In genomic region chr20:34082232-34082887, GRCh38 we compare ENCODE assay signal across 14 cellular contexts. TPM values are rescaled to one million over a fixed set of nuclear protein-coding genes. Genes with fewer than 3 reads are reported as not detected.
DNase-seq lines count a peak whose midpoint lies in the region; TF ChIP-seq lines count a peak whose summit lies in the region.
"Had no signal": no experiment of that assay in that cellular context is flagged by ENCODE, and none has a peak within 500 bp of the region (broad histone marks: within the 10 kb centered on the region; RNA-seq: fewer than 3 reads in every experiment).

No MANE protein-coding gene starts in this region.

- POLR2A ChIA-PET in RWPE1 (lab: Yijun Ruan, JAX; ENCODE audit: low non-redundant PET), result interaction anchor here (0.6 to 1.3 kb wide), 3 partner anchors 9 to 30 kb away, joined by 4 to 5 read pairs (median 4); partner anchors contain the start of gene EIF2S2

- peaks cover 4 to 27% of the 10 kb centered on the region in 2 donors for H3K4me1 Mint-ChIP-seq in immature natural killer cell
- H3K4me1 Mint-ChIP-seq in CD14-positive monocyte, result peaks cover 2% of the 10 kb centered on the region

- no peaks in the 10 kb centered on the region for H3K9me3 ChIP-seq in BLaER1 treated with 17β-estradiol and CSF1 and Interleukin-3, amounts not matched to agents 10 nM and 100 nM (replicated peaks in 1 of 11)
- no peaks in the 10 kb centered on the region for H3K9me3 ChIP-seq in skeletal muscle tissue (ENCODE audit: control insufficient read depth in 3 of 3, low read length in 3 of 3)

- H3K4me2 ChIP-seq in BLaER1 treated with 17β-estradiol and CSF1 and Interleukin-3, amounts not matched to agents 10 nM and 100 nM, result peak overlapping the region in 6 of 11 experiments; percentile 9 to 66 (median 58); a peak in 7 of 22 replicates
- H3K4me2 ChIP-seq: PC-9 had no signal

- no peaks in the 10 kb centered on the region for H3K9me3 Mint-ChIP-seq in immature natural killer cell
- no peaks in the 10 kb centered on the region for H3K9me3 Mint-ChIP-seq in CD14-positive monocyte
- H3K9me3 Mint-ChIP-seq: T-helper 1 cell treated with Interleukin-12 subunit alpha and Interleukin-12 subunit beta and Interleukin-4 antibody, amounts not matched to agents 30 μg/mL and 1 μg/mL, for 36 hours had no signal

- no peak overlapping the region for H3K27ac ChIP-seq in BLaER1 treated with 17β-estradiol and CSF1 and Interleukin-3, amounts not matched to agents 10 nM and 100 nM
- H3K27ac ChIP-seq in RWPE1, result peak overlapping the region; percentile 71
- H3K27ac ChIP-seq in skeletal muscle tissue (ENCODE audit: low read depth, low read length), result peak overlapping the region; percentile 81
- H3K27ac ChIP-seq: PC-9 had no signal

- CTCF ChIA-PET in RWPE1 (lab: Yijun Ruan, JAX), result interaction anchor here (0.5 to 1.9 kb wide), 20 partner anchors 8 to 1123 kb away, joined by 3 to 10 read pairs (median 4); partner anchors contain the start of genes ACTL10, EIF2S2 and RALY

- no peaks in the 10 kb centered on the region for H3K27me3 ChIP-seq in BLaER1 treated with 17β-estradiol and CSF1 and Interleukin-3, amounts not matched to agents 10 nM and 100 nM
- no peaks in the 10 kb centered on the region for H3K27me3 ChIP-seq in skeletal muscle tissue (ENCODE audit: control insufficient read depth in 3 of 3, insufficient read depth in 3 of 3, low read length in 3 of 3)
- H3K27me3 ChIP-seq: brain microvascular endothelial cell had no signal

- H3K36me3 ChIP-seq in BLaER1 treated with 17β-estradiol and CSF1 and Interleukin-3, amounts not matched to agents 10 nM and 100 nM, result peaks cover 94 to 100% (median 97%) of the 10 kb centered on the region in 11 experiments
- peaks cover 40 to 45% (median 44%) of the 10 kb centered on the region in 3 donors for H3K36me3 ChIP-seq in skeletal muscle tissue (ENCODE audit: control insufficient read depth in 3 of 3, insufficient read depth in 3 of 3, low read length in 3 of 3)

- peaks cover 90 to 100% (median 100%) of the 10 kb centered on the region in 11 experiments; a peak in 21 of 22 replicates for H4K20me1 ChIP-seq in BLaER1 treated with 17β-estradiol and CSF1 and Interleukin-3, amounts not matched to agents 10 nM and 100 nM

- H3K4me3 ChIP-seq in BLaER1 treated with 17β-estradiol and CSF1 and Interleukin-3, amounts not matched to agents 10 nM and 100 nM, result no peak overlapping the region
- no peak overlapping the region for H3K4me3 ChIP-seq in skeletal muscle tissue (ENCODE audit: low read length in 3 of 3)
- H3K4me3 ChIP-seq: PC-9 had no signal

- DNase-seq in RWPE1 (ENCODE audit: low spot score) (no peak), immature natural killer cell (no peak), NCI-H748 (lab: John Stamatoyannopoulos, UW; ENCODE audit: unreplicated experiment) (no peak), CD14-positive monocyte (ENCODE audit: low spot score) (no peak), putamen (ENCODE audit: low spot score) (no peak), NCI-H1105 (lab: John Stamatoyannopoulos, UW) (no peak)
- DNase-seq: activated CD4-positive, alpha-beta T cell treated with anti-CD3 and anti-CD28 coated beads for 48 hours; KG1; kidney glomerular epithelial cell had no signal

- no peak overlapping the region for H3K9ac ChIP-seq in BLaER1 treated with 17β-estradiol and CSF1 and Interleukin-3, amounts not matched to agents 10 nM and 100 nM
- no peak overlapping the region for H3K9ac ChIP-seq in skeletal muscle tissue (ENCODE audit: low read depth in 1 of 3, low read length in 3 of 3)

- H3K27ac Mint-ChIP-seq in immature natural killer cell, result peak overlapping the region; percentile 37 to 77 (median 66)
- H3K27ac Mint-ChIP-seq in CD14-positive monocyte, result peak overlapping the region in 1 of 7 donors; percentile 79

- H3K36me3 Mint-ChIP-seq in immature natural killer cell (peaks cover 0 to 18% (median 4%) of the 10 kb centered on the region in 3 donors), CD14-positive monocyte (peaks cover 67 to 87% of the 10 kb centered on the region in 2 donors)

- intact Hi-C loops in CD14-positive monocyte (cut with micrococcal nuclease), result no loop called here

- no peak for TF ChIP-seq CTCF in RWPE1 (conservative IDR thresholded peaks at IDR 0.05; ENCODE audit: low read depth)
- no peak for TF ChIP-seq CTCF in CD14-positive monocyte (IDR thresholded peaks at IDR 0.05)

- H3K27me3 Mint-ChIP-seq in immature natural killer cell (ENCODE audit: low read depth in 3 of 3), result peaks cover 2 to 13% (median 2%) of the 10 kb centered on the region in 3 donors
- no peaks in the 10 kb centered on the region for H3K27me3 Mint-ChIP-seq in CD14-positive monocyte (ENCODE audit: low read depth in 3 of 3)

- no peak overlapping the region for H3K4me3 Mint-ChIP-seq in immature natural killer cell
- no peak overlapping the region for H3K4me3 Mint-ChIP-seq in CD14-positive monocyte
- H3K4me3 Mint-ChIP-seq: T-helper 1 cell treated with Interleukin-12 subunit alpha and Interleukin-12 subunit beta and Interleukin-4 antibody, amounts not matched to agents 30 μg/mL and 1 μg/mL, for 36 hours had no signal

- H3K4me1 ChIP-seq in BLaER1 treated with 17β-estradiol and CSF1 and Interleukin-3, amounts not matched to agents 10 nM and 100 nM, result peaks cover 0 to 34% (median 26%) of the 10 kb centered on the region in 10 experiments; a peak in 13 of 20 replicates
- H3K4me1 ChIP-seq in skeletal muscle tissue (ENCODE audit: control insufficient read depth in 3 of 3, insufficient read depth in 3 of 3, low read length in 3 of 3), result peaks cover 17 to 28% (median 27%) of the 10 kb centered on the region in 3 donors

RNA-seq across cellular contexts. Expression of gene EIF2S2, which starts 29.7 kb away (rescaled TPM):
- 10 to 100 TPM; 19.9 to 22.9 (median 20.7) TPM for polyA plus RNA-seq in immature natural killer cell
- total RNA-seq in skeletal muscle tissue, result 35.5 TPM
- 10 to 100 TPM; 18.8 to 20.1 TPM for polyA plus RNA-seq in CD14-positive monocyte

Comparison
In these comparisons a context has a peak if more than half of its experiments do, and no peak if none do; other contexts are left out.
1. H3K27ac ChIP-seq: peak in RWPE1 (single experiment) and skeletal muscle tissue (single experiment); none in BLaER1 treated with 17β-estradiol and CSF1 and Interleukin-3, amounts not matched to agents 10 nM and 100 nM (0 of 11).